Comparison of ENCODE assay signal across 1 cellular context in the genomic region with DNA sequence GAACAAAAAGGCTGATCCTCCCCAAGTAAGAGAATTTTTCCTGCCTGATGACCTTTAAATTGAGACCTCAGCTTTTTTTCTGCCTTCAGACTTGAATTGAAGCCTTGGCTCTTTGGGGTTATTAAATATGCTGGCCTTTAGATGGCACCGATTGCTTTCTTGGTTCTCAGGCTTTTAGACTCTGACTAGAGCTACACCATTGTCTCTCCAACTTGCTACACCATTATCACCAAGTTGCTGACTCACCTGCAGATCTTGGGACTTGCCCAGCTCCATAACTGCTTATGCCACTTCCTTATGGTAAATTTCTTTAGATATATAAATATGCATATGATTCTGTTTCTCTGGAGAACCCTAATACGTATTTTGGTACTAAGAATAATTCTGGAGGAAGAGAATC.
TF ChIP-seq lines count a peak whose summit lies in the region.

No MANE protein-coding gene starts in this region.

TF ChIP-seq in GM12878, 131 proteins besides CTCF, POLR2A, EP300 and RAD21:
- TF ChIP-seq FOS (IDR thresholded peaks at IDR 0.05; ENCODE audit: borderline replicate concordance, extremely low read depth, insufficient read length), result no peak
- TF ChIP-seq ZNF217 (IDR thresholded peaks at IDR 0.05), result no peak
- TF ChIP-seq EGR1 (IDR thresholded peaks at IDR 0.05; ENCODE audit: borderline replicate concordance in 1 of 2, low read depth in 2 of 2, low read length in 2 of 2), result no peak
- TF ChIP-seq SMAD5 (IDR thresholded peaks at IDR 0.05; ENCODE audit: low read depth), result no peak
- TF ChIP-seq, protein P1, sequence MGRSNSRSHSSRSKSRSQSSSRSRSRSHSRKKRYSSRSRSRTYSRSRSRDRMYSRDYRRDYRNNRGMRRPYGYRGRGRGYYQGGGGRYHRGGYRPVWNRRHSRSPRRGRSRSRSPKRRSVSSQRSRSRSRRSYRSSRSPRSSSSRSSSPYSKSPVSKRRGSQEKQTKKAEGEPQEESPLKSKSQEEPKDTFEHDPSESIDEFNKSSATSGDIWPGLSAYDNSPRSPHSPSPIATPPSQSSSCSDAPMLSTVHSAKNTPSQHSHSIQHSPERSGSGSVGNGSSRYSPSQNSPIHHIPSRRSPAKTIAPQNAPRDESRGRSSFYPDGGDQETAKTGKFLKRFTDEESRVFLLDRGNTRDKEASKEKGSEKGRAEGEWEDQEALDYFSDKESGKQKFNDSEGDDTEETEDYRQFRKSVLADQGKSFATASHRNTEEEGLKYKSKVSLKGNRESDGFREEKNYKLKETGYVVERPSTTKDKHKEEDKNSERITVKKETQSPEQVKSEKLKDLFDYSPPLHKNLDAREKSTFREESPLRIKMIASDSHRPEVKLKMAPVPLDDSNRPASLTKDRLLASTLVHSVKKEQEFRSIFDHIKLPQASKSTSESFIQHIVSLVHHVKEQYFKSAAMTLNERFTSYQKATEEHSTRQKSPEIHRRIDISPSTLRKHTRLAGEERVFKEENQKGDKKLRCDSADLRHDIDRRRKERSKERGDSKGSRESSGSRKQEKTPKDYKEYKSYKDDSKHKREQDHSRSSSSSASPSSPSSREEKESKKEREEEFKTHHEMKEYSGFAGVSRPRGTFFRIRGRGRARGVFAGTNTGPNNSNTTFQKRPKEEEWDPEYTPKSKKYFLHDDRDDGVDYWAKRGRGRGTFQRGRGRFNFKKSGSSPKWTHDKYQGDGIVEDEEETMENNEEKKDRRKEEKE (IDR thresholded peaks at IDR 0.05), result no peak
- no peak for TF ChIP-seq NFYA (IDR thresholded peaks at IDR 0.05; ENCODE audit: borderline replicate concordance, low read depth, low read length)
- TF ChIP-seq GABPA (IDR thresholded peaks at IDR 0.05; ENCODE audit: low read depth), result no peak
- no peak for TF ChIP-seq HCFC1 (IDR thresholded peaks at IDR 0.05; ENCODE audit: low read length)
- no peak for TF ChIP-seq SKIL (IDR thresholded peaks at IDR 0.05; ENCODE audit: low read depth, poor library complexity, severe bottlenecking)
- TF ChIP-seq, protein P2, sequence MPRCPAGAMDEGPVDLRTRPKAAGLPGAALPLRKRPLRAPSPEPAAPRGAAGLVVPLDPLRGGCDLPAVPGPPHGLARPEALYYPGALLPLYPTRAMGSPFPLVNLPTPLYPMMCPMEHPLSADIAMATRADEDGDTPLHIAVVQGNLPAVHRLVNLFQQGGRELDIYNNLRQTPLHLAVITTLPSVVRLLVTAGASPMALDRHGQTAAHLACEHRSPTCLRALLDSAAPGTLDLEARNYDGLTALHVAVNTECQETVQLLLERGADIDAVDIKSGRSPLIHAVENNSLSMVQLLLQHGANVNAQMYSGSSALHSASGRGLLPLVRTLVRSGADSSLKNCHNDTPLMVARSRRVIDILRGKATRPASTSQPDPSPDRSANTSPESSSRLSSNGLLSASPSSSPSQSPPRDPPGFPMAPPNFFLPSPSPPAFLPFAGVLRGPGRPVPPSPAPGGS (IDR thresholded peaks at IDR 0.05; ENCODE audit: borderline replicate concordance, insufficient read depth, low read depth, low read length, poor library complexity, severe bottlenecking), result no peak
- TF ChIP-seq DPF2 (IDR thresholded peaks at IDR 0.05), result no peak
- TF ChIP-seq, protein P3, sequence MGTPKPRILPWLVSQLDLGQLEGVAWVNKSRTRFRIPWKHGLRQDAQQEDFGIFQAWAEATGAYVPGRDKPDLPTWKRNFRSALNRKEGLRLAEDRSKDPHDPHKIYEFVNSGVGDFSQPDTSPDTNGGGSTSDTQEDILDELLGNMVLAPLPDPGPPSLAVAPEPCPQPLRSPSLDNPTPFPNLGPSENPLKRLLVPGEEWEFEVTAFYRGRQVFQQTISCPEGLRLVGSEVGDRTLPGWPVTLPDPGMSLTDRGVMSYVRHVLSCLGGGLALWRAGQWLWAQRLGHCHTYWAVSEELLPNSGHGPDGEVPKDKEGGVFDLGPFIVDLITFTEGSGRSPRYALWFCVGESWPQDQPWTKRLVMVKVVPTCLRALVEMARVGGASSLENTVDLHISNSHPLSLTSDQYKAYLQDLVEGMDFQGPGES (IDR thresholded peaks at IDR 0.05), result no peak
- no peak for TF ChIP-seq SMC3 (IDR thresholded peaks at IDR 0.05; ENCODE audit: borderline replicate concordance, low read length)
- no peak for TF ChIP-seq ATF3 (IDR thresholded peaks at IDR 0.05; ENCODE audit: borderline replicate concordance, extremely low read depth, low read depth, low read length)
- no peak for TF ChIP-seq BRCA1 (IDR thresholded peaks at IDR 0.05; ENCODE audit: low read depth, low read length)
- no peak for TF ChIP-seq CREM (IDR thresholded peaks at IDR 0.05; ENCODE audit: low read depth)
- no peak for TF ChIP-seq E2F4 (IDR thresholded peaks at IDR 0.05; ENCODE audit: low read depth, low read length)
- TF ChIP-seq TCF3 (IDR thresholded peaks at IDR 0.05; ENCODE audit: borderline replicate concordance, insufficient read depth, low read depth, low read length), result no peak
- no peak for TF ChIP-seq GATAD2B (conservative IDR thresholded peaks at IDR 0.05; ENCODE audit: low read depth)
